ENCODE assay signal across 8 cellular contexts in genomic region chr1:16366722-16367257, GRCh38. TPM values are rescaled to one million over a fixed set of nuclear protein-coding genes. Genes with fewer than 3 reads are reported as not detected.
DNase-seq lines count a peak whose midpoint lies in the region; ATAC-seq, FAIRE-seq and TF ChIP-seq lines count a peak whose summit lies in the region.

TSS of gene SZRD1 (plus strand) at chr1:16367242. CDS start at chr1:16367258, 16 bp downstream.

- no peak for TF ChIP-seq EP300 in A549 (IDR thresholded peaks at IDR 0.05)

- TF ChIP-seq CTCF in A549 (IDR thresholded peaks at IDR 0.05) (no peak), WI38 (IDR thresholded peaks at IDR 0.05; ENCODE audit: low read depth, low read length) (no peak), mammary epithelial cell (conservative IDR thresholded peaks at IDR 0.05 in 1 of 2, IDR thresholded peaks at IDR 0.05 in 1 of 2; ENCODE audit: extremely low read depth in 1 of 2, insufficient read depth in 1 of 2, low read depth in 1 of 2, low read length in 2 of 2) (no peak)

- in situ Hi-C loops in mammary epithelial cell (cut with MboI; ENCODE audit: low sequenced_read_pairs in 2 of 2), result loop anchor here (10.0 to 25.0 kb wide), 2 partner anchors 279 to 282 kb away; no protein-coding TSS in a partner anchor

- no TSS peak for BruUV-seq in mammary epithelial cell (replicated peaks; lab: Mats Ljungman, UMichigan)

- no peaks in the 10 kb centered on the region for H4K20me1 ChIP-seq in mammary epithelial cell (ENCODE audit: insufficient read depth, low read length)

- TF ChIP-seq RAD21 in A549 (conservative IDR thresholded peaks at IDR 0.05 in 1 of 2, IDR thresholded peaks at IDR 0.05 in 1 of 2), result no peak

- H3K27me3 ChIP-seq in mammary epithelial cell (ENCODE audit: insufficient read depth, low read length) (no peaks in the 10 kb centered on the region), skeletal muscle tissue (ENCODE audit: control insufficient read depth in 3 of 3, insufficient read depth in 3 of 3, low read length in 3 of 3) (no peaks in the 10 kb centered on the region)

- DNase-seq in A549 (ENCODE audit: low read depth in 1 of 2, low spot score in 1 of 2) (peak; percentile 78 to 99), NCI-H2227 treated with DMSO at 0.1 percent for 48 hours (lab: John Stamatoyannopoulos, UW) (peak; percentile 98), mammary epithelial cell (peak; percentile 99)

- ATAC-seq in A549 (peak; percentile 88 to 91), GM18873 (IDR thresholded peaks at IDR 0.05; ENCODE audit: low FRiP score, unreplicated experiment) (peak; percentile 71), HG03175 (IDR thresholded peaks at IDR 0.05; ENCODE audit: unreplicated experiment) (peak; percentile 78)

- H3K27ac ChIP-seq in A549 (peak within 1 kb of the TSS; percentile 96 to 97), mammary epithelial cell (ENCODE audit: insufficient read depth, low read depth, low read length) (peak within 1 kb of the TSS; percentile 85), skeletal muscle tissue (ENCODE audit: low read depth, low read length) (peak within 1 kb of the TSS; percentile 95)

- POLR2A ChIA-PET in A549 (lab: Yijun Ruan, JAX), result interaction anchor here (1.1 to 1.3 kb wide), 3 partner anchors 11 to 73 kb away, joined by 3 to 5 read pairs (median 3); partner anchors contain the start of genes FBXO42 and NECAP2

- no peak for FAIRE-seq in A549 (lab: Jason Lieb, UNC)

- peak within 1 kb of the TSS; percentile 86 for H2AFZ ChIP-seq in mammary epithelial cell (ENCODE audit: low read depth, low read length)

- peak within 1 kb of the TSS; percentile 93 for H3K9ac ChIP-seq in mammary epithelial cell (ENCODE audit: insufficient read depth, low read length)
- peak within 1 kb of the TSS; percentile 84 to 97 (median 94) for H3K9ac ChIP-seq in skeletal muscle tissue (ENCODE audit: low read depth in 1 of 3, low read length in 3 of 3)

- peak within 1 kb of the TSS; percentile 71 for H3K4me3 ChIP-seq in A549
- peak within 1 kb of the TSS; percentile 79 for H3K4me3 ChIP-seq in WI38 (ENCODE audit: low read depth, low read length)
- H3K4me3 ChIP-seq in mammary epithelial cell (replicated peaks in 1 of 3; ENCODE audit: insufficient read depth in 1 of 3, low read depth in 2 of 3, low read length in 3 of 3), result peak within 1 kb of the TSS; percentile 63 to 73 (median 70)
- H3K4me3 ChIP-seq in iPS-18c (ENCODE audit: insufficient read depth, low read depth, low read length), result peak within 1 kb of the TSS; percentile 92
- peak within 1 kb of the TSS; percentile 84 to 92 (median 85) for H3K4me3 ChIP-seq in skeletal muscle tissue (ENCODE audit: low read length in 3 of 3)

- intact Hi-C loops in mammary epithelial cell (cut with micrococcal nuclease), result loop anchor here (1.0 to 5.0 kb wide), 6 partner anchors 20 to 541 kb away; partner anchors contain the start of gene NECAP2

- H3K4me1 ChIP-seq in A549 (peaks cover 35% of the 10 kb centered on the region), mammary epithelial cell (ENCODE audit: insufficient read depth, low read length) (peaks cover 16% of the 10 kb centered on the region), skeletal muscle tissue (ENCODE audit: control insufficient read depth in 3 of 3, insufficient read depth in 3 of 3, low read length in 3 of 3) (peaks cover 18 to 19% (median 18%) of the 10 kb centered on the region in 3 donors)

- WGBS in A549 (ENCODE audit: missing lambda C conversion rate), result 2% methylated on average over 12 of the region's 24 CpGs
- 9% methylated on average over 11 of the region's 24 CpGs for WGBS in mammary epithelial cell (ENCODE audit: low coverage, missing lambda C conversion rate)

- CTCF ChIA-PET in A549 (lab: Yijun Ruan, JAX), result interaction anchor here (0.6 to 5.5 kb wide), 2 partner anchors 14 to 43 kb away, joined by 3 to 59 read pairs; partner anchors contain the start of gene FBXO42
- CTCF ChIA-PET in mammary epithelial cell (lab: Charles Lee; ENCODE audit: low non-redundant PET), result no interaction called here

- dilution Hi-C loops in mammary epithelial cell (cut with HindIII; ENCODE audit: low sequenced_read_pairs), result no loop called here

- H3K9me3 ChIP-seq in A549 (no peaks in the 10 kb centered on the region), mammary epithelial cell (replicated peaks; ENCODE audit: insufficient read depth, low read length) (no peaks in the 10 kb centered on the region), iPS-18c (ENCODE audit: control insufficient read depth, insufficient read depth, low read length) (no peaks in the 10 kb centered on the region), skeletal muscle tissue (ENCODE audit: control insufficient read depth in 3 of 3, low read length in 3 of 3) (no peaks in the 10 kb centered on the region)

- H3K4me2 ChIP-seq in A549, result peak within 1 kb of the TSS; percentile 78
- H3K4me2 ChIP-seq in mammary epithelial cell (ENCODE audit: insufficient read depth, low read depth, low read length), result peak within 1 kb of the TSS; percentile 74

- H3K79me2 ChIP-seq in mammary epithelial cell (ENCODE audit: insufficient read depth, low read length), result peaks cover 43% of the 10 kb centered on the region

- H3K36me3 ChIP-seq in mammary epithelial cell (ENCODE audit: insufficient read depth, low read length), result no peaks in the 10 kb centered on the region
- H3K36me3 ChIP-seq in skeletal muscle tissue (ENCODE audit: control insufficient read depth in 3 of 3, insufficient read depth in 3 of 3, low read length in 3 of 3), result no peaks in the 10 kb centered on the region

- TF ChIP-seq POLR2A in A549 (IDR thresholded peaks at IDR 0.05; ENCODE audit: low read length), result no peak

TF ChIP-seq in A549, 52 proteins besides CTCF, POLR2A, EP300 and RAD21:
- TF ChIP-seq HOXB5 (CRISPR knock-in tag; IDR thresholded peaks at IDR 0.05) (no peak), POLR2AphosphoS2 (conservative IDR thresholded peaks at IDR 0.05; ENCODE audit: low read length) (no peak), TP53 (CRISPR knock-in tag; IDR thresholded peaks at IDR 0.05) (no peak)

RNA-seq across cellular contexts. Expression of gene SZRD1, which starts in this region (rescaled TPM):
- 56.8 and 62.9 TPM in 2 replicates for polyA plus RNA-seq in A549 (2011; rRNA removed)
- polyA plus RNA-seq in A549 (2012; cell fraction: cytosol; rRNA removed), result 79.0 and 90.2 TPM in 2 replicates
- polyA plus RNA-seq in A549 (2012; cell fraction: nucleus; rRNA removed), result 56.6 and 57.2 TPM in 2 replicates
- 88.9 to 91.9 TPM (median 90.7 TPM) in 3 replicates for polyA plus RNA-seq in A549 (2017; fragmentation: RNase III; extraction: RNeasy Plus Mini Kit Qiagen cat#74134 plus additional on column Dnase treatment)
- 53.5 and 66.2 TPM in 2 replicates for polyA minus RNA-seq in A549 (2011; rRNA and poly(A)+ RNA removed)
- total RNA-seq in mammary epithelial cell, result 100 to 1,000 TPM in 1 of 2 donors, 10 to 100 TPM in 1; 46.0 to 126 TPM
- polyA plus RNA-seq in mammary epithelial cell, result 105 TPM
- polyA minus RNA-seq in mammary epithelial cell, result 85.1 TPM
- 13.0 TPM for total RNA-seq in skeletal muscle tissue

Comparison
In these comparisons a context has a peak if more than half of its experiments do, and no peak if none do; other contexts are left out.
1. Peak in every context shown above with its lines: DNase-seq, ATAC-seq, H3K4me3 ChIP-seq and H3K27ac ChIP-seq.